1 cellular context compared by ENCODE assay signal in the genomic region with DNA sequence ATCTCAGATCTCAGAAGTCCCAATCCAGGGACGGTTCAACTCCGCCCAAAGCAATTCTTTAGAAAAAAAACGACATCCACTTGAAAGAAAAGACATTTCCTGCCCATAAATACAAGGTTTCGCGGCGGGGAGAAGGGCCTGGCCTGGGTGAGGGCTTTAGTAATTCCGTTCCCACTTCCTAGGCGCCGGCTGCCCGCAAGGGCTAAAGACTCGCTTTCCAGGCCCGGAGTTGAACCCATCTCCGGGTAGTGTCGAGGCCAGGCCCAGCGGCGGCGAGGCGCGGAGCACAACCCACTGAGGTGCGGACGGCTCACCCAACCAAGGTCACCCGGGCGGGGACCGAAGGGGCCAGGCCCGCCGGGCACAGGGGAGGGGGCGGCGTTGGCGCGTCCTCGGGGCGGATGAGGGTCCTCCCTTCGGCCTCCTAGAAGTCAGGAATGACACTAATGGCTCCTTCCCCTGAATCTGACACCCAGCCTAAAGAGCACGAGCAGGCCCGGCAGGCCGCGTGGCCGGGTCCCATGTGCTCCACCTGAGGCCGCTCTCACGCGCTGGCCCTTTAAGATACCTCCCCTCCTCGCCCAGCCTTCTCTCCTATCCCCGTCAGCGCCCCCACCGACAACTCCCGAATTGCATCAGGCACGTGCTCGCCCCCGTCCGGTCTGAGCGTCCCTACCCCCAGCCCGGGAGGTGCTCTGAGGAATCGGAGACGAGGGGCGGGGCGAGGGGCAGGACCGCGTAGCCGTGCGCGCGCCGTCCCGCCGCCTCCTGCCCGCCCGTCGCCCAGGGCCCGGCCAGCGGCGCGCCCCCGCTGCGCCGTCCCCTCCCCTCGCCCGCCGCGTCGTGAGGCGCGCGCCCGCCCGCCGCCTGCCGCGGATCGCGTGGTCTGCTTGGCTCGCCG.
TF ChIP-seq lines count a peak whose summit lies in the region.

No MANE protein-coding gene starts in this region.

TF ChIP-seq in K562, 482 proteins besides CTCF, POLR2A, EP300 and RAD21 (continued from another document and continues in another):
- TF ChIP-seq, protein P1, sequence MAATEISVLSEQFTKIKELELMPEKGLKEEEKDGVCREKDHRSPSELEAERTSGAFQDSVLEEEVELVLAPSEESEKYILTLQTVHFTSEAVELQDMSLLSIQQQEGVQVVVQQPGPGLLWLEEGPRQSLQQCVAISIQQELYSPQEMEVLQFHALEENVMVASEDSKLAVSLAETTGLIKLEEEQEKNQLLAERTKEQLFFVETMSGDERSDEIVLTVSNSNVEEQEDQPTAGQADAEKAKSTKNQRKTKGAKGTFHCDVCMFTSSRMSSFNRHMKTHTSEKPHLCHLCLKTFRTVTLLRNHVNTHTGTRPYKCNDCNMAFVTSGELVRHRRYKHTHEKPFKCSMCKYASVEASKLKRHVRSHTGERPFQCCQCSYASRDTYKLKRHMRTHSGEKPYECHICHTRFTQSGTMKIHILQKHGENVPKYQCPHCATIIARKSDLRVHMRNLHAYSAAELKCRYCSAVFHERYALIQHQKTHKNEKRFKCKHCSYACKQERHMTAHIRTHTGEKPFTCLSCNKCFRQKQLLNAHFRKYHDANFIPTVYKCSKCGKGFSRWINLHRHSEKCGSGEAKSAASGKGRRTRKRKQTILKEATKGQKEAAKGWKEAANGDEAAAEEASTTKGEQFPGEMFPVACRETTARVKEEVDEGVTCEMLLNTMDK (IDR thresholded peaks at IDR 0.05; ENCODE audit: borderline replicate concordance, insufficient read depth, low read depth, low read length, poor library complexity, severe bottlenecking): peak; percentile 0
- TF ChIP-seq ZFPM2 (CRISPR knock-in tag; IDR thresholded peaks at IDR 0.05) (no peak), RFX5 (IDR thresholded peaks at IDR 0.05; ENCODE audit: low read depth, low read length) (no peak), CC2D1A (IDR thresholded peaks at IDR 0.05) (no peak), HOXB6 (CRISPR knock-in tag; IDR thresholded peaks at IDR 0.05; ENCODE audit: borderline replicate concordance) (no peak), ZFX (CRISPR knock-in tag; IDR thresholded peaks at IDR 0.05) (peak; percentile 97), SREBF2 (CRISPR knock-in tag; IDR thresholded peaks at IDR 0.05) (no peak), TBP (optimal IDR thresholded peaks at IDR 0.05; ENCODE audit: low read depth, low read length) (peak; percentile 80), NCOA6 (IDR thresholded peaks at IDR 0.05) (no peak), SIX5 (IDR thresholded peaks at IDR 0.05; ENCODE audit: borderline replicate concordance in 1 of 2, insufficient read depth in 1 of 2, low read depth in 1 of 2, low read length in 2 of 2) (no peak), GABPB2 (CRISPR knock-in tag; conservative IDR thresholded peaks at IDR 0.05) (no peak), CXXC5 (CRISPR knock-in tag; IDR thresholded peaks at IDR 0.05) (peak; percentile 94), MTF1 (CRISPR knock-in tag; IDR thresholded peaks at IDR 0.05; ENCODE audit: borderline replicate concordance) (no peak), KDM4B (IDR thresholded peaks at IDR 0.05; ENCODE audit: borderline replicate concordance in 2 of 2, low read depth in 1 of 2) (no peak), TRIM28 (IDR thresholded peaks at IDR 0.05) (no peak), ZNF76 (CRISPR knock-in tag; IDR thresholded peaks at IDR 0.05; ENCODE audit: borderline replicate concordance) (0 out of 2 replicates have a peak, but pooled peaks have one; percentile 74), RBM22 (IDR thresholded peaks at IDR 0.05; ENCODE audit: low read depth, low read length, poor library complexity, severe bottlenecking) (peak; percentile 41), TCF7L2 (IDR thresholded peaks at IDR 0.05; ENCODE audit: low read depth, low read length) (no peak), RBM34 (IDR thresholded peaks at IDR 0.05; ENCODE audit: borderline replicate concordance, insufficient read depth, low read length) (no peak), BHLHE40 (IDR thresholded peaks at IDR 0.05; ENCODE audit: low read length) (peak; percentile 100), NR2C2 (CRISPR knock-in tag; IDR thresholded peaks at IDR 0.05) (peak; percentile 79), NR2C2 (tag; IDR thresholded peaks at IDR 0.05) (peak; percentile 49), PHTF2 (CRISPR knock-in tag; IDR thresholded peaks at IDR 0.05) (no peak), ZNF707 (CRISPR knock-in tag; conservative IDR thresholded peaks at IDR 0.05) (no peak), PURB (CRISPR knock-in tag; IDR thresholded peaks at IDR 0.05; ENCODE audit: low read depth) (no peak), PHF21A (IDR thresholded peaks at IDR 0.05; ENCODE audit: borderline replicate concordance, low read depth) (no peak), ZNF212 (CRISPR knock-in tag; IDR thresholded peaks at IDR 0.05) (no peak), SIRT6 (IDR thresholded peaks at IDR 0.05; ENCODE audit: low read depth, low read length) (no peak), PCBP1 (IDR thresholded peaks at IDR 0.05; ENCODE audit: low read depth, low read length, poor library complexity, severe bottlenecking) (peak; percentile 48), KLF16 (IDR thresholded peaks at IDR 0.05) (peak; percentile 56), CBFA2T2 (conservative IDR thresholded peaks at IDR 0.05) (peak; percentile 31; the same call in 1 of the 2 replicates), NR3C1 (CRISPR knock-in tag; IDR thresholded peaks at IDR 0.05) (peak; percentile 77), BMI1 (IDR thresholded peaks at IDR 0.05; ENCODE audit: low read length) (no peak), ZNF263 (CRISPR knock-in tag; IDR thresholded peaks at IDR 0.05; ENCODE audit: borderline replicate concordance) (peak; percentile 87), CREB1 (IDR thresholded peaks at IDR 0.05) (0 out of 2 replicates have a peak, but pooled peaks have one; percentile 24), CREB1 (CRISPR knock-in tag; IDR thresholded peaks at IDR 0.05) (peak; percentile 80; the same call in 1 of the 2 replicates)
- TF ChIP-seq, protein P2, sequence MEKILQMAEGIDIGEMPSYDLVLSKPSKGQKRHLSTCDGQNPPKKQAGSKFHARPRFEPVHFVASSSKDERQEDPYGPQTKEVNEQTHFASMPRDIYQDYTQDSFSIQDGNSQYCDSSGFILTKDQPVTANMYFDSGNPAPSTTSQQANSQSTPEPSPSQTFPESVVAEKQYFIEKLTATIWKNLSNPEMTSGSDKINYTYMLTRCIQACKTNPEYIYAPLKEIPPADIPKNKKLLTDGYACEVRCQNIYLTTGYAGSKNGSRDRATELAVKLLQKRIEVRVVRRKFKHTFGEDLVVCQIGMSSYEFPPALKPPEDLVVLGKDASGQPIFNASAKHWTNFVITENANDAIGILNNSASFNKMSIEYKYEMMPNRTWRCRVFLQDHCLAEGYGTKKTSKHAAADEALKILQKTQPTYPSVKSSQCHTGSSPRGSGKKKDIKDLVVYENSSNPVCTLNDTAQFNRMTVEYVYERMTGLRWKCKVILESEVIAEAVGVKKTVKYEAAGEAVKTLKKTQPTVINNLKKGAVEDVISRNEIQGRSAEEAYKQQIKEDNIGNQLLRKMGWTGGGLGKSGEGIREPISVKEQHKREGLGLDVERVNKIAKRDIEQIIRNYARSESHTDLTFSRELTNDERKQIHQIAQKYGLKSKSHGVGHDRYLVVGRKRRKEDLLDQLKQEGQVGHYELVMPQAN (IDR thresholded peaks at IDR 0.05; ENCODE audit: borderline replicate concordance): peak; percentile 87
- TF ChIP-seq, protein P3, sequence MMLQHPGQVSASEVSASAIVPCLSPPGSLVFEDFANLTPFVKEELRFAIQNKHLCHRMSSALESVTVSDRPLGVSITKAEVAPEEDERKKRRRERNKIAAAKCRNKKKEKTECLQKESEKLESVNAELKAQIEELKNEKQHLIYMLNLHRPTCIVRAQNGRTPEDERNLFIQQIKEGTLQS (IDR thresholded peaks at IDR 0.05): peak; percentile 82
- TF ChIP-seq, protein P3 (CRISPR knock-in tag; conservative IDR thresholded peaks at IDR 0.05): no peak
- TF ChIP-seq, protein P4, sequence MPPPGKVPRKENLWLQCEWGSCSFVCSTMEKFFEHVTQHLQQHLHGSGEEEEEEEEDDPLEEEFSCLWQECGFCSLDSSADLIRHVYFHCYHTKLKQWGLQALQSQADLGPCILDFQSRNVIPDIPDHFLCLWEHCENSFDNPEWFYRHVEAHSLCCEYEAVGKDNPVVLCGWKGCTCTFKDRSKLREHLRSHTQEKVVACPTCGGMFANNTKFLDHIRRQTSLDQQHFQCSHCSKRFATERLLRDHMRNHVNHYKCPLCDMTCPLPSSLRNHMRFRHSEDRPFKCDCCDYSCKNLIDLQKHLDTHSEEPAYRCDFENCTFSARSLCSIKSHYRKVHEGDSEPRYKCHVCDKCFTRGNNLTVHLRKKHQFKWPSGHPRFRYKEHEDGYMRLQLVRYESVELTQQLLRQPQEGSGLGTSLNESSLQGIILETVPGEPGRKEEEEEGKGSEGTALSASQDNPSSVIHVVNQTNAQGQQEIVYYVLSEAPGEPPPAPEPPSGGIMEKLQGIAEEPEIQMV (tag; conservative IDR thresholded peaks at IDR 0.05; ENCODE audit: low read depth): no peak
- TF ChIP-seq, protein P5, sequence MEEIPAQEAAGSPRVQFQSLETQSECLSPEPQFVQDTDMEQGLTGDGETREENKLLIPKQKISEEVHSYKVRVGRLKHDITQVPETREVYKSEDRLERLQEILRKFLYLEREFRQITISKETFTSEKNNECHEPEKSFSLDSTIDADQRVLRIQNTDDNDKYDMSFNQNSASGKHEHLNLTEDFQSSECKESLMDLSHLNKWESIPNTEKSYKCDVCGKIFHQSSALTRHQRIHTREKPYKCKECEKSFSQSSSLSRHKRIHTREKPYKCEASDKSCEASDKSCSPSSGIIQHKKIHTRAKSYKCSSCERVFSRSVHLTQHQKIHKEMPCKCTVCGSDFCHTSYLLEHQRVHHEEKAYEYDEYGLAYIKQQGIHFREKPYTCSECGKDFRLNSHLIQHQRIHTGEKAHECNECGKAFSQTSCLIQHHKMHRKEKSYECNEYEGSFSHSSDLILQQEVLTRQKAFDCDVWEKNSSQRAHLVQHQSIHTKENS (CRISPR knock-in tag; IDR thresholded peaks at IDR 0.05): no peak
- TF ChIP-seq, protein P6, sequence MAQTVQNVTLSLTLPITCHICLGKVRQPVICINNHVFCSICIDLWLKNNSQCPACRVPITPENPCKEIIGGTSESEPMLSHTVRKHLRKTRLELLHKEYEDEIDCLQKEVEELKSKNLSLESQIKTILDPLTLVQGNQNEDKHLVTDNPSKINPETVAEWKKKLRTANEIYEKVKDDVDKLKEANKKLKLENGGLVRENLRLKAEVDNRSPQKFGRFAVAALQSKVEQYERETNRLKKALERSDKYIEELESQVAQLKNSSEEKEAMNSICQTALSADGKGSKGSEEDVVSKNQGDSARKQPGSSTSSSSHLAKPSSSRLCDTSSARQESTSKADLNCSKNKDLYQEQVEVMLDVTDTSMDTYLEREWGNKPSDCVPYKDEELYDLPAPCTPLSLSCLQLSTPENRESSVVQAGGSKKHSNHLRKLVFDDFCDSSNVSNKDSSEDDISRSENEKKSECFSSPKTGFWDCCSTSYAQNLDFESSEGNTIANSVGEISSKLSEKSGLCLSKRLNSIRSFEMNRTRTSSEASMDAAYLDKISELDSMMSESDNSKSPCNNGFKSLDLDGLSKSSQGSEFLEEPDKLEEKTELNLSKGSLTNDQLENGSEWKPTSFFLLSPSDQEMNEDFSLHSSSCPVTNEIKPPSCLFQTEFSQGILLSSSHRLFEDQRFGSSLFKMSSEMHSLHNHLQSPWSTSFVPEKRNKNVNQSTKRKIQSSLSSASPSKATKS (CRISPR knock-in tag; IDR thresholded peaks at IDR 0.05): no peak
- TF ChIP-seq, protein P7, sequence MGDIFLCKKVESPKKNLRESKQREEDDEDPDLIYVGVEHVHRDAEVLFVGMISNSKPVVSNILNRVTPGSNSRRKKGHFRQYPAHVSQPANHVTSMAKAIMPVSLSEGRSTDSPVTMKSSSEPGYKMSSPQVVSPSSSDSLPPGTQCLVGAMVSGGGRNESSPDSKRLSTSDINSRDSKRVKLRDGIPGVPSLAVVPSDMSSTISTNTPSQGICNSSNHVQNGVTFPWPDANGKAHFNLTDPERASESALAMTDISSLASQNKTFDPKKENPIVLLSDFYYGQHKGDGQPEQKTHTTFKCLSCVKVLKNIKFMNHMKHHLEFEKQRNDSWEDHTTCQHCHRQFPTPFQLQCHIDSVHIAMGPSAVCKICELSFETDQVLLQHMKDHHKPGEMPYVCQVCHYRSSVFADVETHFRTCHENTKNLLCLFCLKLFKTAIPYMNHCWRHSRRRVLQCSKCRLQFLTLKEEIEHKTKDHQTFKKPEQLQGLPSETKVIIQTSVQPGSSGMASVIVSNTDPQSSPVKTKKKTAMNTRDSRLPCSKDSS (IDR thresholded peaks at IDR 0.05; ENCODE audit: low read depth, partially characterized antibody): no peak
- TF ChIP-seq, protein P8, sequence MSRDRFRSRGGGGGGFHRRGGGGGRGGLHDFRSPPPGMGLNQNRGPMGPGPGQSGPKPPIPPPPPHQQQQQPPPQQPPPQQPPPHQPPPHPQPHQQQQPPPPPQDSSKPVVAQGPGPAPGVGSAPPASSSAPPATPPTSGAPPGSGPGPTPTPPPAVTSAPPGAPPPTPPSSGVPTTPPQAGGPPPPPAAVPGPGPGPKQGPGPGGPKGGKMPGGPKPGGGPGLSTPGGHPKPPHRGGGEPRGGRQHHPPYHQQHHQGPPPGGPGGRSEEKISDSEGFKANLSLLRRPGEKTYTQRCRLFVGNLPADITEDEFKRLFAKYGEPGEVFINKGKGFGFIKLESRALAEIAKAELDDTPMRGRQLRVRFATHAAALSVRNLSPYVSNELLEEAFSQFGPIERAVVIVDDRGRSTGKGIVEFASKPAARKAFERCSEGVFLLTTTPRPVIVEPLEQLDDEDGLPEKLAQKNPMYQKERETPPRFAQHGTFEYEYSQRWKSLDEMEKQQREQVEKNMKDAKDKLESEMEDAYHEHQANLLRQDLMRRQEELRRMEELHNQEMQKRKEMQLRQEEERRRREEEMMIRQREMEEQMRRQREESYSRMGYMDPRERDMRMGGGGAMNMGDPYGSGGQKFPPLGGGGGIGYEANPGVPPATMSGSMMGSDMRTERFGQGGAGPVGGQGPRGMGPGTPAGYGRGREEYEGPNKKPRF (IDR thresholded peaks at IDR 0.05; ENCODE audit: low read depth, low read length): no peak
- TF ChIP-seq, protein P9, sequence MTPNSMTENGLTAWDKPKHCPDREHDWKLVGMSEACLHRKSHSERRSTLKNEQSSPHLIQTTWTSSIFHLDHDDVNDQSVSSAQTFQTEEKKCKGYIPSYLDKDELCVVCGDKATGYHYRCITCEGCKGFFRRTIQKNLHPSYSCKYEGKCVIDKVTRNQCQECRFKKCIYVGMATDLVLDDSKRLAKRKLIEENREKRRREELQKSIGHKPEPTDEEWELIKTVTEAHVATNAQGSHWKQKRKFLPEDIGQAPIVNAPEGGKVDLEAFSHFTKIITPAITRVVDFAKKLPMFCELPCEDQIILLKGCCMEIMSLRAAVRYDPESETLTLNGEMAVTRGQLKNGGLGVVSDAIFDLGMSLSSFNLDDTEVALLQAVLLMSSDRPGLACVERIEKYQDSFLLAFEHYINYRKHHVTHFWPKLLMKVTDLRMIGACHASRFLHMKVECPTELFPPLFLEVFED (CRISPR knock-in tag; conservative IDR thresholded peaks at IDR 0.05): no peak
